Comparison of ENCODE assay signal across 16 cellular contexts in the genomic region with DNA sequence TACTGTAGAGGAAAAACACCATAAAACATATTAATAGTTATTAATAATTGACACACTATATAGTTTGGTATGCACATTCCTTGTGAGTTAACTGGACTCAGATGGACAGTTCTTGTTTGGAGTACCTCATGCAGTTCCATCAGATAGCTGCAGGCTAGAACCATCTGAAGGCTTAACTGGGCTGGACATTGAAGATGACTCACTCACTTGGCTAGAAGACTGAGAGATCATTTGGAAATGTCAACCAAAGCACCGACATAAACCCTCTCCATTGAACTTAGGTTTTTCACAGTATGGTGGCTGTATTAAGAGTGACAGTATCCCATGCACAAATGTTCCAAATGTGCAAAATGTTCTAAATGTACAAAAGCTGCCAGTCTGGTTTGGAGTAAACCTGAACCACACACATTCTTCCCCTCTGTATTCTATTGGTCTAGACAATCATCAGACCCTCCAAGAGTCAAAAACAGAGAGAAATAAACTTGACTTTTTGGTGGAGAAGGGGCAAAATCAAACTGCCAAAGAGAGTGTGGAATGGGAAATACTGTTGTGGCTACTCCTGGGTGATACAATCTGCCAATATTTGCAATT.
DNase-seq lines count a peak whose midpoint lies in the region; ATAC-seq and TF ChIP-seq lines count a peak whose summit lies in the region.
"Had no signal": no experiment of that assay in that cellular context is flagged by ENCODE, and none has a peak within 500 bp of the region (broad histone marks: within the 10 kb centered on the region; RNA-seq: fewer than 3 reads in every experiment).

No MANE protein-coding gene starts in this region.

- ATAC-seq in RWPE2 (ENCODE audit: low read depth): peak; percentile 87
- ATAC-seq in HG02759 (IDR thresholded peaks at IDR 0.05; ENCODE audit: unreplicated experiment): no peak
- ATAC-seq: activated CD4-positive, alpha-beta T cell treated with anti-CD3 and anti-CD28 coated beads for 36 hours; stimulated activated naive CD8-positive, alpha-beta T cell treated with anti-CD3 and anti-CD28 coated beads, Interleukin-15, amount 100 ng/mL, for 72 hours had no signal

- in situ Hi-C loops in GM23248 (cut with MboI): no loop called here

- H4K8ac ChIP-seq in mesenchymal stem cell (ENCODE audit: low read length): no peak overlapping the region

- H3K14ac ChIP-seq in mesenchymal stem cell (ENCODE audit: low read length in 2 of 2): no peak overlapping the region

- no peaks in the 10 kb centered on the region for H3K9me2 ChIP-seq in GM23248 (ENCODE audit: insufficient read depth)

- no peak overlapping the region for H3K27ac ChIP-seq in GM23248
- no peak overlapping the region for H3K27ac ChIP-seq in RWPE2 (ENCODE audit: poor library complexity, severe bottlenecking)
- H3K27ac ChIP-seq in mesenchymal stem cell (ENCODE audit: low read length, poor library complexity, severe bottlenecking): peak overlapping the region; percentile 26
- H3K27ac ChIP-seq: esophagus squamous epithelium had no signal

- no peak overlapping the region for H3K4me2 ChIP-seq in GM23248 (ENCODE audit: unreplicated experiment)
- H3K4me2 ChIP-seq in mesenchymal stem cell (ENCODE audit: low read length, poor library complexity, severe bottlenecking): no peak overlapping the region

- no peaks in the 10 kb centered on the region for H4K20me1 ChIP-seq in GM23248 (ENCODE audit: insufficient read depth)

- H2BK12ac ChIP-seq in mesenchymal stem cell (ENCODE audit: low read length in 2 of 2): no peak overlapping the region

- no peaks in the 10 kb centered on the region for H3K27me3 ChIP-seq in GM23248 (replicated peaks; ENCODE audit: insufficient read depth)
- no peaks in the 10 kb centered on the region for H3K27me3 ChIP-seq in RWPE2 (ENCODE audit: insufficient read depth, poor library complexity, severe bottlenecking)
- H3K27me3 ChIP-seq in mesenchymal stem cell (ENCODE audit: control insufficient read depth in 1 of 2, insufficient read depth in 1 of 2, low read length in 2 of 2): no peaks in the 10 kb centered on the region
- H3K27me3 ChIP-seq: esophagus squamous epithelium had no signal

- no peaks in the 10 kb centered on the region for H3K79me1 ChIP-seq in mesenchymal stem cell (replicated peaks; ENCODE audit: low read length, poor library complexity, severe bottlenecking)

- H3K4me1 ChIP-seq in GM23248 (ENCODE audit: insufficient read depth): no peaks in the 10 kb centered on the region; the same call in 1 of the 2 replicates
- no peaks in the 10 kb centered on the region for H3K4me1 ChIP-seq in RWPE2 (ENCODE audit: insufficient read depth, poor library complexity, severe bottlenecking)
- H3K4me1 ChIP-seq in mesenchymal stem cell (ENCODE audit: control insufficient read depth, insufficient read depth, low read depth, low read length): no peaks in the 10 kb centered on the region
- H3K4me1 ChIP-seq: esophagus squamous epithelium had no signal

- H2AFZ ChIP-seq in GM23248 (no peak overlapping the region), mesenchymal stem cell (ENCODE audit: low read depth, low read length) (no peak overlapping the region)

- H3F3A ChIP-seq in GM23248 (ENCODE audit: insufficient read depth): no peaks in the 10 kb centered on the region

- no peak overlapping the region for H2AK5ac ChIP-seq in mesenchymal stem cell (ENCODE audit: low read length, severe bottlenecking)

- TF ChIP-seq CTCF in RWPE2 (IDR thresholded peaks at IDR 0.05; ENCODE audit: poor library complexity, severe bottlenecking): no peak
- no peak for TF ChIP-seq CTCF in choroid plexus epithelial cell (conservative IDR thresholded peaks at IDR 0.05; ENCODE audit: low read depth, low read length)

- H3K9me3 ChIP-seq in GM23248 (ENCODE audit: low read depth) (no peaks in the 10 kb centered on the region), RWPE2 (ENCODE audit: severe bottlenecking) (peaks cover 3% of the 10 kb centered on the region), mesenchymal stem cell (ENCODE audit: control insufficient read depth, low read length) (no peaks in the 10 kb centered on the region)
- H3K9me3 ChIP-seq: esophagus squamous epithelium had no signal

- H3K4ac ChIP-seq in mesenchymal stem cell (ENCODE audit: low read depth in 1 of 2, low read length in 2 of 2): no peak overlapping the region

- DNase-seq in GM23248 (peak; percentile 75), RWPE2 (ENCODE audit: low spot score) (no peak), choroid plexus epithelial cell (ENCODE audit: low read depth) (peak; percentile 83), mesenchymal stem cell (peak; percentile 39), RPMI8226 (no peak), NCI-H1092 treated with DMSO at 0.1 percent for 48 hours (lab: John Stamatoyannopoulos, UW) (no peak)
- no peak for DNase-seq in activated CD4-positive, alpha-beta T cell treated with anti-CD3 and anti-CD28 coated beads for 1 hour
- DNase-seq: activated CD4-positive, alpha-beta T cell treated with anti-CD3 and anti-CD28 coated beads for 36 hours; activated T-cell treated with anti-CD3 and anti-CD28 coated beads for 4 hours; CD4-positive, alpha-beta T cell; esophagus squamous epithelium; H7; NCI-H1048; occipital lobe; stimulated activated naive CD8-positive, alpha-beta T cell treated with anti-CD3 and anti-CD28 coated beads, Interleukin-15, amount 100 ng/mL, for 72 hours had no signal

- H3K18ac ChIP-seq in mesenchymal stem cell (ENCODE audit: low read depth in 1 of 2, low read length in 2 of 2): no peak overlapping the region

- H3K36me3 ChIP-seq in GM23248 (ENCODE audit: low read depth) (no peaks in the 10 kb centered on the region), RWPE2 (ENCODE audit: low read depth) (no peaks in the 10 kb centered on the region), mesenchymal stem cell (ENCODE audit: control insufficient read depth in 1 of 2, insufficient read depth in 2 of 2, low read depth in 1 of 2, low read length in 2 of 2) (no peaks in the 10 kb centered on the region)
- H3K36me3 ChIP-seq: esophagus squamous epithelium had no signal

- H4K91ac ChIP-seq in mesenchymal stem cell (ENCODE audit: low read length): no peak overlapping the region

- H3K9ac ChIP-seq in GM23248 (no peak overlapping the region), mesenchymal stem cell (ENCODE audit: low read length) (no peak overlapping the region)

- H2BK5ac ChIP-seq in mesenchymal stem cell (ENCODE audit: low read depth, low read length, poor library complexity, severe bottlenecking): no peak overlapping the region

- no peak overlapping the region for H2BK15ac ChIP-seq in mesenchymal stem cell (ENCODE audit: low read depth, poor library complexity, severe bottlenecking)

- no peak overlapping the region for H2BK120ac ChIP-seq in mesenchymal stem cell (ENCODE audit: low read depth, low read length)

- H3K4me3 ChIP-seq in GM23248: no peak overlapping the region
- no peak overlapping the region for H3K4me3 ChIP-seq in RWPE2 (ENCODE audit: severe bottlenecking)
- H3K4me3 ChIP-seq in choroid plexus epithelial cell (ENCODE audit: low read depth, low read length): no peak overlapping the region
- no peak overlapping the region for H3K4me3 ChIP-seq in mesenchymal stem cell (ENCODE audit: insufficient read depth in 1 of 2, low read depth in 1 of 2, low read length in 2 of 2)
- H3K4me3 ChIP-seq: esophagus squamous epithelium had no signal

- WGBS in GM23248 (ENCODE audit: low coverage in 1 of 2, low lambda C conversion rate in 2 of 2, missing lambda C conversion rate in 2 of 2), 2 experiments: 0 to 5% methylated on average over 1 of the region's 1 CpG
- no CpG with 5 or more reads among the region's 1 CpG for WGBS in mesenchymal stem cell

- no peak overlapping the region for H3K23ac ChIP-seq in mesenchymal stem cell (ENCODE audit: low read length in 2 of 2)

- no peaks in the 10 kb centered on the region for H3K79me2 ChIP-seq in GM23248 (ENCODE audit: insufficient read depth)

Comparison
In these comparisons a context has a peak if more than half of its experiments do, and no peak if none do; other contexts are left out.
1. DNase-seq: peak in GM23248 (single experiment), choroid plexus epithelial cell (single experiment) and mesenchymal stem cell (single experiment); none in RWPE2 (single experiment), RPMI8226 (single experiment), NCI-H1092 treated with DMSO at 0.1 percent for 48 hours (single experiment) and activated CD4-positive, alpha-beta T cell treated with anti-CD3 and anti-CD28 coated beads for 1 hour (single experiment).